ENCODE assay signal across 8 cellular contexts in genomic region chr2:218398437-218399390, GRCh38. TPM values are rescaled to one million over a fixed set of nuclear protein-coding genes. Genes with fewer than 3 reads are reported as not detected.
DNase-seq lines count a peak whose midpoint lies in the region; ATAC-seq and TF ChIP-seq lines count a peak whose summit lies in the region.

No MANE protein-coding gene starts in this region.

- intact Hi-C loops in left lung (cut with DNase I) = loop anchor here (5.0 to 10.0 kb wide), 2 partner anchors 101 to 124 kb away; partner anchors contain the start of genes AAMP (in 1 of the 2) and PNKD (in 1 of the 2)

- H3K27me3 ChIP-seq in Loucy (ENCODE audit: insufficient read depth, low read length, poor library complexity, severe bottlenecking) (no peaks in the 10 kb centered on the region), left lung (no peaks in the 10 kb centered on the region)

- H3K9me3 ChIP-seq in Loucy (ENCODE audit: insufficient read depth, low read depth, low read length) (no peaks in the 10 kb centered on the region), left lung (no peaks in the 10 kb centered on the region)

- TF ChIP-seq CTCF in Loucy (conservative IDR thresholded peaks at IDR 0.05; ENCODE audit: low read length) (no peak), left lung (IDR thresholded peaks at IDR 0.05) (peak in 1 of 2 donors; percentile 31)

- peak overlapping the region; percentile 83 for H3K9ac ChIP-seq in Loucy (ENCODE audit: low read depth, low read length, poor library complexity, severe bottlenecking)

- peaks cover 47% of the 10 kb centered on the region for H3K4me1 ChIP-seq in Loucy (ENCODE audit: insufficient read depth, low read length, poor library complexity, severe bottlenecking)
- peaks cover 28 to 77% of the 10 kb centered on the region in 2 donors for H3K4me1 ChIP-seq in left lung

- peak overlapping the region; percentile 32 for H2AFZ ChIP-seq in Loucy (ENCODE audit: low read length)

- H3K36me3 ChIP-seq in Loucy (ENCODE audit: insufficient read depth, low read length) (peaks cover 14% of the 10 kb centered on the region; the same call in 1 of the 2 replicates), left lung (peaks cover 0 to 39% of the 10 kb centered on the region in 2 donors)

- no peaks in the 10 kb centered on the region for H3K9me2 ChIP-seq in Loucy (replicated peaks; ENCODE audit: low read depth, low read length)

- peak overlapping the region; percentile 99 for H3K27ac ChIP-seq in left lung

- ATAC-seq in GM21528 (IDR thresholded peaks at IDR 0.05; ENCODE audit: low FRiP score, unreplicated experiment) (peak; percentile 22), left lung (peak; percentile 46), GM18519 (IDR thresholded peaks at IDR 0.05; ENCODE audit: low FRiP score, unreplicated experiment) (no peak)

- peaks cover 56% of the 10 kb centered on the region for H3K79me2 ChIP-seq in Loucy (ENCODE audit: insufficient read depth, low read length)

- DNase-seq in Daoy (ENCODE audit: low read depth) (peak; percentile 71), dedifferentiated amniotic fluid mesenchymal stem cell (ENCODE audit: extremely low spot score) (peak; percentile 68), left lung (peak; percentile 87 to 97)
- DNase-seq in activated CD4-positive, CD25-positive, alpha-beta regulatory T cell treated with anti-CD3 and anti-CD28 coated beads, Interleukin-2, amount 50 U/mL, for 72 hours = peak; percentile 73
- DNase-seq in stimulated activated CD4-positive, alpha-beta T cell treated with anti-CD3 and anti-CD28 coated beads, Interleukin-2, amount 100 ng/mL, for 48 hours = peak; percentile 46 to 57

- H3F3A ChIP-seq in Loucy (ENCODE audit: low read depth) = 0 out of 2 replicates have a peak, but pooled peaks cover 2% of the 10 kb centered on the region

- H3K4me2 ChIP-seq in Loucy (ENCODE audit: low read depth, low read length, poor library complexity, severe bottlenecking) = peak overlapping the region; percentile 74

- H4K20me1 ChIP-seq in Loucy (ENCODE audit: insufficient read depth, low read length, poor library complexity, severe bottlenecking) = peaks cover 26% of the 10 kb centered on the region

- peak overlapping the region; percentile 84 for H3K4me3 ChIP-seq in Loucy (ENCODE audit: low read length, poor library complexity, severe bottlenecking)
- peak overlapping the region; percentile 98 for H3K4me3 ChIP-seq in left lung

RNA-seq across cellular contexts. Expression of gene CTDSP1, which starts 1.0 kb away (rescaled TPM):
- 27.4 and 36.3 TPM in 2 replicates for total RNA-seq in Daoy (2014; rRNA removed; shearing (Covaris generic))
- total RNA-seq in left lung = 100 to 1,000 TPM; 122 to 147 TPM

RNA-seq across cellular contexts. Expression of gene SLC11A1, which starts 16.6 kb away (rescaled TPM):
- total RNA-seq in Daoy (2014; rRNA removed; shearing (Covaris generic)) = not detected in 2 replicates
- 100 to 1,000 TPM in 1 of 2 donors, 10 to 100 TPM in 1; 98.2 to 194 TPM for total RNA-seq in left lung

RNA-seq across cellular contexts. Expression of gene VIL1, which starts 20.2 kb away (rescaled TPM):
- 0.06 TPM in 1 of 2 replicates, not detected in the other for total RNA-seq in Daoy (2014; rRNA removed; shearing (Covaris generic))
- under 1 TPM in 1 of 2 donors, not detected in 1; 0.29 TPM for total RNA-seq in left lung

RNA-seq across cellular contexts. Expression of gene CATIP, which starts 42.1 kb away (rescaled TPM):
- total RNA-seq in Daoy (2014; rRNA removed; shearing (Covaris generic)) = not detected in 2 replicates
- total RNA-seq in left lung = 1 to 10 TPM in 1 of 2 donors, under 1 TPM in 1; 0.55 to 3.3 TPM

Comparison
In these comparisons a context has a peak if more than half of its experiments do, and no peak if none do; other contexts are left out.
1. RNA of gene SLC11A1, which starts 16.6 kb away (total RNA-seq): 98.2 to 194 TPM in left lung; not detected in Daoy; every median in the first group is over 10 times any median in the second.
2. Peak in every context shown above with its lines, with median percentiles within 50 percentile points of each other: DNase-seq.